28 cellular contexts compared by ENCODE assay signal in the genomic region with DNA sequence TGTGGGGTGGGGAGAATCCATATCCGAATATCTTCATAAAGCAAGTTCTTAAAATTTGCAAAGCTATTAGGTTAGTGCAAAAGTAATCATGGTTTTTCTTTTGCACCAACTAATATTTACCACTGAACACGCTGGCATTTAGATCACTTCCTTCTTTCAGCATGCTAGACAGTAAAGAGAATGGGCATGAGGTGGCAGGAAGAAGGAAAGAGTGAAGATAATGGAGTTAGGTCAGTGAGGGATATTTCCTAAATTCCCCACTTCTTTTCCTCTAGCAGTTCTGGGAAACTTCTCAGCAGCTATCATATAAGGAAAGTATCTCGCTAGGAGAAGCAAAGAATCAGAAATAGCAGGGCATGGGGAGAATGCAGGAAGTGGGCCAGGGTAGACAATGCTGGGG. TPM values are rescaled to one million over a fixed set of nuclear protein-coding genes. Genes with fewer than 3 reads are reported as not detected.
"Had no signal": no experiment of that assay in that cellular context is flagged by ENCODE, and none has a peak within 500 bp of the region (broad histone marks: within the 10 kb centered on the region; RNA-seq: fewer than 3 reads in every experiment).

No MANE protein-coding gene starts in this region.

- H3K9ac ChIP-seq: neural progenitor cell, parathyroid adenoma had no signal

- H3K36me3 Mint-ChIP-seq: naive thymus-derived CD4-positive, alpha-beta T cell; neural progenitor cell had no signal

- H2AFZ ChIP-seq: hepatocyte, neural progenitor cell, parathyroid adenoma had no signal

- H3K4me2 ChIP-seq: hepatocyte, neural progenitor cell, smooth muscle cell had no signal

- H3K4me3 ChIP-seq: coronary artery, gastroesophageal sphincter, heart left ventricle, hepatocyte, left lung, neural progenitor cell, right atrium auricular region, smooth muscle cell, stomach, thyroid gland, vagina had no signal

- DNase-seq: effector memory CD8-positive, alpha-beta T cell; foreskin fibroblast; heart left ventricle; left cardiac atrium; left lung; mesenchymal stem cell; midbrain; naive thymus-derived CD4-positive, alpha-beta T cell; stimulated activated CD4-positive, alpha-beta T cell treated with anti-CD3 and anti-CD28 coated beads, Interleukin-12 subunit alpha, Interleukin-12 subunit beta, amount 100 ng/mL, for 4 hours; stimulated activated CD4-positive, alpha-beta T cell treated with anti-CD3 and anti-CD28 coated beads, Interleukin-1b, Interleukin-23, amount 100 ng/mL, for 48 hours; stimulated activated CD4-positive, alpha-beta T cell treated with anti-CD3 and anti-CD28 coated beads, Interleukin-4, amount 100 ng/mL, for 1 hour; stimulated activated CD8-positive, alpha-beta memory T cell treated with anti-CD3 and anti-CD28 coated beads, Interleukin-4, amount 100 ng/mL, for 48 hours; stimulated activated naive CD4-positive, alpha-beta T cell treated with Interleukin-2 at 50 U/mL for 16 hours; stomach; thyroid gland; trophoblast cell had no signal

- H3K9me3 Mint-ChIP-seq: effector memory CD8-positive, alpha-beta T cell; naive thymus-derived CD4-positive, alpha-beta T cell; nephron; neural progenitor cell had no signal

- H3K4me1 ChIP-seq: gastroesophageal sphincter, heart left ventricle, left lung, neural progenitor cell, parathyroid adenoma, right atrium auricular region, stomach, vagina had no signal

- H3K27ac Mint-ChIP-seq: effector memory CD8-positive, alpha-beta T cell; naive thymus-derived CD4-positive, alpha-beta T cell; nephron; neural progenitor cell; progenitor cell of endocrine pancreas had no signal

- H3K27me3 ChIP-seq: heart left ventricle, left lung, neural progenitor cell, right atrium auricular region, thyroid gland, vagina had no signal

- H3K9me3 ChIP-seq: gastroesophageal sphincter, heart left ventricle, left lung, right atrium auricular region, stomach, thyroid gland, vagina had no signal

- H3K4me1 Mint-ChIP-seq: nephron had no signal

- H3K4me3 Mint-ChIP-seq: effector memory CD8-positive, alpha-beta T cell; naive thymus-derived CD4-positive, alpha-beta T cell; nephron; neural progenitor cell had no signal

- H3K36me3 ChIP-seq: gastroesophageal sphincter, heart left ventricle, left lung, neural progenitor cell, right atrium auricular region, stomach, thyroid gland, vagina had no signal

- H3K27ac ChIP-seq: coronary artery, epithelial cell of prostate, gastroesophageal sphincter, heart left ventricle, hepatocyte, left lung, neural progenitor cell, parathyroid adenoma, right atrium auricular region, stomach, thyroid gland, vagina had no signal

- H3K79me2 ChIP-seq: hepatocyte, parathyroid adenoma had no signal

RNA-seq across cellular contexts. Expression of a gene that starts 39.0 kb away (rescaled TPM):
- total RNA-seq: mucosa of gallbladder had no signal
